1 cellular context compared by ENCODE assay signal in genomic region chr5:13985736-13986418, GRCh38.
TF ChIP-seq lines count a peak whose summit lies in the region.

No MANE protein-coding gene starts in this region.

TF ChIP-seq in SK-N-SH, 30 proteins besides CTCF, POLR2A, EP300 and RAD21:
- TF ChIP-seq REST (IDR thresholded peaks at IDR 0.05; ENCODE audit: low read depth, low read length) (no peak), YY1 (IDR thresholded peaks at IDR 0.05; ENCODE audit: low read depth) (0 out of 2 replicates have a peak, but pooled peaks have one; percentile 16), NFIC (IDR thresholded peaks at IDR 0.05; ENCODE audit: borderline replicate concordance) (peak; percentile 97), FOXJ3 (CRISPR knock-in tag; IDR thresholded peaks at IDR 0.05) (no peak), SMC3 (IDR thresholded peaks at IDR 0.05; ENCODE audit: low read depth, low read length) (no peak), POLR2AphosphoS5 (IDR thresholded peaks at IDR 0.05; ENCODE audit: low read depth, low read length) (no peak), FOXM1 (IDR thresholded peaks at IDR 0.05; ENCODE audit: low read depth) (no peak), MEF2A (IDR thresholded peaks at IDR 0.05; ENCODE audit: borderline replicate concordance, low read depth) (no peak), JUND (IDR thresholded peaks at IDR 0.05) (peak; percentile 93), ZBTB33 (IDR thresholded peaks at IDR 0.05; ENCODE audit: borderline replicate concordance, low read depth) (no peak), TCF12 (IDR thresholded peaks at IDR 0.05) (peak; percentile 73), FOSL2 (IDR thresholded peaks at IDR 0.05; ENCODE audit: borderline replicate concordance, low read depth) (peak; percentile 77), TAF1 (IDR thresholded peaks at IDR 0.05; ENCODE audit: borderline replicate concordance, low read depth, low read length) (no peak), PBX3 (IDR thresholded peaks at IDR 0.05) (peak; percentile 58; the same call in 1 of the 2 replicates), MAX (IDR thresholded peaks at IDR 0.05; ENCODE audit: low read depth) (0 out of 2 replicates have a peak, but pooled peaks have one; percentile 45), TEAD4 (IDR thresholded peaks at IDR 0.05; ENCODE audit: borderline replicate concordance, insufficient read depth) (peak; percentile 78; the same call in 1 of the 2 replicates), GABPA (IDR thresholded peaks at IDR 0.05; ENCODE audit: low read depth) (no peak), RXRA (IDR thresholded peaks at IDR 0.05; ENCODE audit: borderline replicate concordance, low read depth) (peak; percentile 55; the same call in 1 of the 2 replicates)
